In the genomic region with DNA sequence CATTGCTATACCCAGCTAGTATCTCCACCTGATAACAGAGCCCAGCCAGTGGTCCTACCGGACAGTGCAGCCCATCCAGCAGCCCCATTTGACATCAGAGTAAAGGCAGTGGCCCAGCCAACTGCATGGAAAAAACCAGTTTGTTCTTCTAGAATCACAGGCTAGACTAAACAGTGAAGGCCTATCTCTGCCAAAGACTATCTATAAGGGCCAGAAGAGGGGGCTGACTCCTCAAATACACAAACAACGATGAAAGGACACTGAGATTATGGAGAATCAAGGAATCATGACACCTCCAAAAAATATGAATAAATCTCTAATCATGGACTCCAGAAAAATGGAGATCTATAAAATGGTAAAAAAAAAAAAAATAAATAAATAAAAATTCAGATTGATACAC, we compare ENCODE assay signal across 21 cellular contexts.
"Had no signal": no experiment of that assay in that cellular context is flagged by ENCODE, and none has a peak within 500 bp of the region (broad histone marks: within the 10 kb centered on the region; RNA-seq: fewer than 3 reads in every experiment).

No MANE protein-coding gene starts in this region.

- H3K27me3 ChIP-seq: esophagus squamous epithelium, neutrophil had no signal

- DNase-seq: central memory CD4-positive, alpha-beta T cell; dorsolateral prefrontal cortex; effector memory CD4-positive, alpha-beta T cell; esophagus squamous epithelium; foreskin fibroblast; kidney; left cardiac atrium; left ventricle myocardium inferior; lower lobe of right lung; naive thymus-derived CD4-positive, alpha-beta T cell; nephron progenitor cell; psoas muscle; retina; stimulated activated naive CD4-positive, alpha-beta T cell; stomach; trophoblast cell had no signal

- H3K27me3 Mint-ChIP-seq: memory B cell; naive thymus-derived CD4-positive, alpha-beta T cell had no signal

- H3K9me3 Mint-ChIP-seq: memory B cell had no signal

- H3K36me3 ChIP-seq: esophagus squamous epithelium, left ventricle myocardium inferior, lower lobe of right lung, neutrophil, stomach had no signal

- H3K4me1 ChIP-seq: esophagus squamous epithelium, left ventricle myocardium inferior, lower lobe of right lung, psoas muscle, stomach had no signal

- H3K9me3 ChIP-seq: esophagus squamous epithelium, left ventricle myocardium inferior, lower lobe of right lung, neutrophil, psoas muscle, stomach had no signal

- H3K36me3 Mint-ChIP-seq: memory B cell; naive thymus-derived CD4-positive, alpha-beta T cell had no signal

- H3K27ac ChIP-seq: coronary artery, dorsolateral prefrontal cortex, esophagus squamous epithelium, hepatocyte, left ventricle myocardium inferior, lower lobe of right lung, neutrophil, psoas muscle, stomach had no signal

- H3K27ac Mint-ChIP-seq: memory B cell; naive thymus-derived CD4-positive, alpha-beta T cell; nephron progenitor cell had no signal

- H3K4me1 Mint-ChIP-seq: memory B cell; naive thymus-derived CD4-positive, alpha-beta T cell had no signal

- H3K4me3 Mint-ChIP-seq: memory B cell; naive thymus-derived CD4-positive, alpha-beta T cell; nephron progenitor cell had no signal

- H3K4me3 ChIP-seq: coronary artery, dorsolateral prefrontal cortex, esophagus squamous epithelium, hepatocyte, left ventricle myocardium inferior, lower lobe of right lung, psoas muscle, stomach had no signal

- ATAC-seq: left cardiac atrium; lower lobe of right lung; naive thymus-derived CD4-positive, alpha-beta T cell; psoas muscle; sciatic nerve had no signal
